In genomic region chr17:21272881-21273839, GRCh38 we compare ENCODE assay signal across 1 cellular context.
A peak's percentile ranks its signal among the peaks of the same experiment; 100 is the strongest.
TF ChIP-seq lines count a peak whose summit lies in the region.

No MANE protein-coding gene starts in this region.

TF ChIP-seq in K562, 482 proteins besides CTCF, POLR2A, EP300 and RAD21 (continued from another document and continues in another):
- no peak for TF ChIP-seq ETV6 (IDR thresholded peaks at IDR 0.05; ENCODE audit: borderline replicate concordance in 1 of 2, low read depth in 2 of 2, low read length in 1 of 2)
- TF ChIP-seq ETV6 (CRISPR knock-in tag; IDR thresholded peaks at IDR 0.05; ENCODE audit: borderline replicate concordance): no peak
- TF ChIP-seq, protein P1, sequence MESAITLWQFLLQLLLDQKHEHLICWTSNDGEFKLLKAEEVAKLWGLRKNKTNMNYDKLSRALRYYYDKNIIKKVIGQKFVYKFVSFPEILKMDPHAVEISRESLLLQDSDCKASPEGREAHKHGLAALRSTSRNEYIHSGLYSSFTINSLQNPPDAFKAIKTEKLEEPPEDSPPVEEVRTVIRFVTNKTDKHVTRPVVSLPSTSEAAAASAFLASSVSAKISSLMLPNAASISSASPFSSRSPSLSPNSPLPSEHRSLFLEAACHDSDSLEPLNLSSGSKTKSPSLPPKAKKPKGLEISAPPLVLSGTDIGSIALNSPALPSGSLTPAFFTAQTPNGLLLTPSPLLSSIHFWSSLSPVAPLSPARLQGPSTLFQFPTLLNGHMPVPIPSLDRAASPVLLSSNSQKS (CRISPR knock-in tag; IDR thresholded peaks at IDR 0.05): no peak
- peak; percentile 81 for TF ChIP-seq CCNT2 (IDR thresholded peaks at IDR 0.05; ENCODE audit: borderline replicate concordance, extremely low read depth, insufficient read length, low read depth, low read length)
- 0 out of 2 replicates have a peak, but pooled peaks have one; percentile 34 for TF ChIP-seq EGR1 (conservative IDR thresholded peaks at IDR 0.05)
- no peak for TF ChIP-seq NBN (IDR thresholded peaks at IDR 0.05; ENCODE audit: low read depth)
- no peak for TF ChIP-seq ZNF121 (CRISPR knock-in tag; conservative IDR thresholded peaks at IDR 0.05)
- 0 out of 2 replicates have a peak, but pooled peaks have one; percentile 31 for TF ChIP-seq MYNN (IDR thresholded peaks at IDR 0.05)
- TF ChIP-seq MYNN (CRISPR knock-in tag; IDR thresholded peaks at IDR 0.05): no peak
- no peak for TF ChIP-seq NCOA2 (IDR thresholded peaks at IDR 0.05; ENCODE audit: partially characterized antibody in 2 of 2)
- 0 out of 2 replicates have a peak, but pooled peaks have one; percentile 40 for TF ChIP-seq MAFG (tag; conservative IDR thresholded peaks at IDR 0.05)
- no peak for TF ChIP-seq MITF (IDR thresholded peaks at IDR 0.05)
- TF ChIP-seq ZFX (CRISPR knock-in tag; IDR thresholded peaks at IDR 0.05): peak; percentile 39
- no peak for TF ChIP-seq RBM17 (IDR thresholded peaks at IDR 0.05; ENCODE audit: borderline replicate concordance, low read depth, low read length)
- TF ChIP-seq PKNOX1 (IDR thresholded peaks at IDR 0.05): peak; percentile 98
- peak; percentile 94 for TF ChIP-seq CBFA2T3 (IDR thresholded peaks at IDR 0.05)
- TF ChIP-seq, protein P2, sequence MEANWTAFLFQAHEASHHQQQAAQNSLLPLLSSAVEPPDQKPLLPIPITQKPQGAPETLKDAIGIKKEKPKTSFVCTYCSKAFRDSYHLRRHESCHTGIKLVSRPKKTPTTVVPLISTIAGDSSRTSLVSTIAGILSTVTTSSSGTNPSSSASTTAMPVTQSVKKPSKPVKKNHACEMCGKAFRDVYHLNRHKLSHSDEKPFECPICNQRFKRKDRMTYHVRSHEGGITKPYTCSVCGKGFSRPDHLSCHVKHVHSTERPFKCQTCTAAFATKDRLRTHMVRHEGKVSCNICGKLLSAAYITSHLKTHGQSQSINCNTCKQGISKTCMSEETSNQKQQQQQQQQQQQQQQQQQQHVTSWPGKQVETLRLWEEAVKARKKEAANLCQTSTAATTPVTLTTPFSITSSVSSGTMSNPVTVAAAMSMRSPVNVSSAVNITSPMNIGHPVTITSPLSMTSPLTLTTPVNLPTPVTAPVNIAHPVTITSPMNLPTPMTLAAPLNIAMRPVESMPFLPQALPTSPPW (CRISPR knock-in tag; IDR thresholded peaks at IDR 0.05): peak; percentile 68
- no peak for TF ChIP-seq ZNF140 (CRISPR knock-in tag; IDR thresholded peaks at IDR 0.05)
- no peak for TF ChIP-seq SREBF2 (CRISPR knock-in tag; IDR thresholded peaks at IDR 0.05)
- peak; percentile 87 for TF ChIP-seq TCF3 (CRISPR knock-in tag; IDR thresholded peaks at IDR 0.05)
- peak; percentile 90 for TF ChIP-seq BCOR (IDR thresholded peaks at IDR 0.05)
- TF ChIP-seq CC2D1A (IDR thresholded peaks at IDR 0.05): peak; percentile 64; the same call in 1 of the 2 replicates
- peak; percentile 85 for TF ChIP-seq HDAC2 (IDR thresholded peaks at IDR 0.05)
- peak; percentile 85 for TF ChIP-seq CHAMP1 (IDR thresholded peaks at IDR 0.05)
- no peak for TF ChIP-seq SNAPC5 (CRISPR knock-in tag; IDR thresholded peaks at IDR 0.05)
- peak; percentile 73 for TF ChIP-seq SMARCE1 (IDR thresholded peaks at IDR 0.05)
- TF ChIP-seq, protein P3, sequence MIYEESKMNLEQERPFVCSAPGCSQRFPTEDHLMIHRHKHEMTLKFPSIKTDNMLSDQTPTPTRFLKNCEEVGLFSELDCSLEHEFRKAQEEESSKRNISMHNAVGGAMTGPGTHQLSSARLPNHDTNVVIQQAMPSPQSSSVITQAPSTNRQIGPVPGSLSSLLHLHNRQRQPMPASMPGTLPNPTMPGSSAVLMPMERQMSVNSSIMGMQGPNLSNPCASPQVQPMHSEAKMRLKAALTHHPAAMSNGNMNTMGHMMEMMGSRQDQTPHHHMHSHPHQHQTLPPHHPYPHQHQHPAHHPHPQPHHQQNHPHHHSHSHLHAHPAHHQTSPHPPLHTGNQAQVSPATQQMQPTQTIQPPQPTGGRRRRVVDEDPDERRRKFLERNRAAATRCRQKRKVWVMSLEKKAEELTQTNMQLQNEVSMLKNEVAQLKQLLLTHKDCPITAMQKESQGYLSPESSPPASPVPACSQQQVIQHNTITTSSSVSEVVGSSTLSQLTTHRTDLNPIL (CRISPR knock-in tag; IDR thresholded peaks at IDR 0.05): no peak
- TF ChIP-seq, protein P4, sequence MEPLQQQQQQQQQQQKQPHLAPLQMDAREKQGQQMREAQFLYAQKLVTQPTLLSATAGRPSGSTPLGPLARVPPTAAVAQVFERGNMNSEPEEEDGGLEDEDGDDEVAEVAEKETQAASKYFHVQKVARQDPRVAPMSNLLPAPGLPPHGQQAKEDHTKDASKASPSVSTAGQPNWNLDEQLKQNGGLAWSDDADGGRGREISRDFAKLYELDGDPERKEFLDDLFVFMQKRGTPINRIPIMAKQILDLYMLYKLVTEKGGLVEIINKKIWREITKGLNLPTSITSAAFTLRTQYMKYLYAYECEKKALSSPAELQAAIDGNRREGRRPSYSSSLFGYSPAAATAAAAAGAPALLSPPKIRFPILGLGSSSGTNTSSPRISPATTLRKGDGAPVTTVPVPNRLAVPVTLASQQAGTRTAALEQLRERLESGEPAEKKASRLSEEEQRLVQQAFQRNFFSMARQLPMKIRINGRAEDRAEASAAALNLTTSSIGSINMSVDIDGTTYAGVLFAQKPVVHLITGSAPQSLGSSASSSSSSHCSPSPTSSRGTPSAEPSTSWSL (CRISPR knock-in tag; IDR thresholded peaks at IDR 0.05; ENCODE audit: borderline replicate concordance): no peak
- TF ChIP-seq ZNF561 (CRISPR knock-in tag; conservative IDR thresholded peaks at IDR 0.05): no peak
- peak; percentile 54 to 92; a peak in 3 of 4 replicates for TF ChIP-seq RCOR1 (IDR thresholded peaks at IDR 0.05; ENCODE audit: borderline replicate concordance in 1 of 2, low read depth in 2 of 2, low read length in 2 of 2)
- peak; percentile 60 for TF ChIP-seq FOXM1 (IDR thresholded peaks at IDR 0.05; ENCODE audit: low read depth)
- TF ChIP-seq FOXM1 (CRISPR knock-in tag; IDR thresholded peaks at IDR 0.05; ENCODE audit: low read depth): no peak
- TF ChIP-seq ZNF184 (CRISPR knock-in tag; IDR thresholded peaks at IDR 0.05): no peak
- TF ChIP-seq RBM25 (IDR thresholded peaks at IDR 0.05; ENCODE audit: low read depth, low read length, severe bottlenecking): peak; percentile 11
- peak; percentile 9; the same call in 1 of the 2 replicates for TF ChIP-seq MGA (IDR thresholded peaks at IDR 0.05)
- TF ChIP-seq CREM (IDR thresholded peaks at IDR 0.05; ENCODE audit: low read depth): peak; percentile 86
- peak; percentile 53; the same call in 1 of the 2 replicates for TF ChIP-seq MECOM (CRISPR knock-in tag; IDR thresholded peaks at IDR 0.05)
